In genomic region chr1:42958488-42959317, GRCh38 we compare ENCODE assay signal across 8 cellular contexts. TPM values are rescaled to one million over a fixed set of nuclear protein-coding genes. Genes with fewer than 3 reads are reported as not detected.
DNase-seq lines count a peak whose midpoint lies in the region; ATAC-seq and TF ChIP-seq lines count a peak whose summit lies in the region.

SLC2A1 (minus strand) TSS chr1:42958868; CDS start chr1:42958651, 217 bp downstream.

- TF ChIP-seq CTCF in GM12865 (IDR thresholded peaks at IDR 0.05; ENCODE audit: insufficient read depth, low read depth, low read length, missing control alignments), result no peak
- TF ChIP-seq CTCF in heart right ventricle (IDR thresholded peaks at IDR 0.05), result no peak
- peak in 2 of 6 experiments; percentile 16 to 33 for TF ChIP-seq CTCF in upper lobe of left lung (IDR thresholded peaks at IDR 0.05)

- H3K36me3 ChIP-seq in adipocyte (ENCODE audit: control insufficient read depth, insufficient read depth, low read length, severe bottlenecking), result no peaks in the 10 kb centered on the region
- H3K36me3 ChIP-seq in heart right ventricle, result no peaks in the 10 kb centered on the region
- no peaks in the 10 kb centered on the region for H3K36me3 ChIP-seq in upper lobe of left lung

- H3K9me3 ChIP-seq in adipocyte (ENCODE audit: control insufficient read depth, low read length), result no peaks in the 10 kb centered on the region
- no peaks in the 10 kb centered on the region for H3K9me3 ChIP-seq in heart right ventricle
- no peaks in the 10 kb centered on the region for H3K9me3 ChIP-seq in upper lobe of left lung

- H3K4me3 ChIP-seq in GM12865 (ENCODE audit: low read depth, low read length), result peak within 1 kb of the TSS; percentile 92
- H3K4me3 ChIP-seq in adipocyte (ENCODE audit: low read length), result peak within 1 kb of the TSS; percentile 91
- H3K4me3 ChIP-seq in heart right ventricle, result peak within 1 kb of the TSS; percentile 29 to 86 (median 76)
- peak within 1 kb of the TSS; percentile 59 to 87 (median 74) for H3K4me3 ChIP-seq in upper lobe of left lung

- DNase-seq in GM12865 (ENCODE audit: low read depth) (peak; percentile 98), NCI-H1417 (lab: John Stamatoyannopoulos, UW) (peak; percentile 92 to 96 (median 96)), T follicular helper cell (ENCODE audit: low read depth) (peak; percentile 93), adipocyte (ENCODE audit: low read depth) (peak; percentile 97), heart right ventricle (peak; percentile 83 to 90), posterior vena cava (ENCODE audit: low spot score) (peak; percentile 96), upper lobe of left lung (peak; percentile 93 to 95)

- TF ChIP-seq EP300 in upper lobe of left lung (IDR thresholded peaks at IDR 0.05), result no peak

- intact Hi-C loops in heart right ventricle (cut with DNase I), result loop anchor here in 2 of 10 donors (2.0 kb wide), 1 partner anchor 34 kb away; no protein-coding TSS in a partner anchor
- intact Hi-C loops in posterior vena cava (cut with DNase I), result no loop called here

- H3K9ac ChIP-seq in adipocyte (ENCODE audit: low read length), result peak within 1 kb of the TSS; percentile 87

- ATAC-seq in HG02763 (IDR thresholded peaks at IDR 0.05; ENCODE audit: unreplicated experiment), result peak; percentile 78
- peak; percentile 91 to 98 (median 94) for ATAC-seq in heart right ventricle
- ATAC-seq in upper lobe of left lung (ENCODE audit: low FRiP score in 2 of 2), result peak; percentile 93 to 96

- peak within 1 kb of the TSS; percentile 66 to 92 (median 82) for H3K27ac ChIP-seq in heart right ventricle
- peak within 1 kb of the TSS; percentile 54 to 85 (median 78) for H3K27ac ChIP-seq in upper lobe of left lung

- TF ChIP-seq POLR2A in upper lobe of left lung (IDR thresholded peaks at IDR 0.05), result peak in 2 of 4 donors; percentile 64 to 85

- H3K4me1 ChIP-seq in adipocyte (ENCODE audit: control insufficient read depth, insufficient read depth, low read length) (peaks cover 11% of the 10 kb centered on the region), heart right ventricle (peaks cover 10 to 53% (median 28%) of the 10 kb centered on the region in 9 donors), upper lobe of left lung (peaks cover 29 to 54% (median 30%) of the 10 kb centered on the region in 4 donors)

- 0% methylated on average over 81 to 87 of the region's 87 CpGs for WGBS in heart right ventricle, 2 donors
- WGBS in upper lobe of left lung, 2 donors, result 0 to 2% methylated on average over 8 to 37 of the region's 87 CpGs

- no peaks in the 10 kb centered on the region for H3K27me3 ChIP-seq in adipocyte (replicated peaks; ENCODE audit: control insufficient read depth, insufficient read depth, low read length)
- peaks cover 0 to 34% (median 0%) of the 10 kb centered on the region in 7 donors for H3K27me3 ChIP-seq in heart right ventricle
- H3K27me3 ChIP-seq in upper lobe of left lung, result no peaks in the 10 kb centered on the region

RNA-seq across cellular contexts. Expression of gene SLC2A1, which starts in this region (rescaled TPM):
- total RNA-seq in heart right ventricle, result 10 to 100 TPM in 9 of 10 donors, 1 to 10 TPM in 1; 8.2 to 63.7 (median 28.9) TPM
- polyA plus RNA-seq in heart right ventricle, result 10 to 100 TPM in 1 of 2 donors, 1 to 10 TPM in 1; 6.7 to 98.7 TPM
- total RNA-seq in posterior vena cava, result 10 to 100 TPM; 13.0 to 17.7 TPM
- 10 to 100 TPM in 3 of 6 donors, 1 to 10 TPM in 3; 6.3 to 24.3 (median 10.5) TPM for total RNA-seq in upper lobe of left lung

Comparison
In these comparisons a context has a peak if more than half of its experiments do, and no peak if none do; other contexts are left out.
1. Peak in every context shown above with its lines: DNase-seq, ATAC-seq, H3K4me3 ChIP-seq and H3K27ac ChIP-seq.